In the genomic region with DNA sequence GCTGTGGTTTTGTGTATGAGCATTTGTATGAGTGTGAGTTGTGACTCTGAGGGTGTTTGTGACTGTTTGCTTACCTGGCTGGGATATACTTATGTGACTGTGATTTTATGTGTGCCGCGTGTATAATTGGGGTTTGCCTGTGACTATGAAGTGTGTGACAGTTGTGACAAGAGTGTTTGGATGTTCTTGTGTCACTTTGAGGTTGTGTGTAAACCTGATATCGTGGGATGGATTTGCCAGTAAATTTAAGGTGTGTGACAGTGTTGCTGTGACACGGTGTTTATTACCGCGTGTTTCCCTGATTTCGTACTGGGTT, we compare ENCODE assay signal across 8 cellular contexts. TPM values are rescaled to one million over a fixed set of nuclear protein-coding genes. Genes with fewer than 3 reads are reported as not detected.
A peak's percentile ranks its signal among the peaks of the same experiment; 100 is the strongest.
DNase-seq lines count a peak whose midpoint lies in the region; ATAC-seq, FAIRE-seq and TF ChIP-seq lines count a peak whose summit lies in the region.

No MANE protein-coding gene starts in this region.

- TF ChIP-seq EP300 in A549 (IDR thresholded peaks at IDR 0.05), result no peak

- POLR2A ChIA-PET in A549 (lab: Yijun Ruan, JAX), result interaction anchor here (0.9 to 1.3 kb wide), 5 partner anchors 9 to 701 kb away, joined by 3 to 6 read pairs (median 6); partner anchors contain the start of genes ZNF383, ZNF566 and ZNF573
- POLR2A ChIA-PET in MCF 10A (lab: Yijun Ruan, JAX), result interaction anchor here (0.8 to 1.8 kb wide), 12 partner anchors 8 to 292 kb away, joined by 3 to 12 read pairs (median 5); partner anchors contain the start of genes ZNF345, ZNF383, ZNF527 and ZNF568

- H3K4me3 ChIP-seq in A549, result peak overlapping the region; percentile 74
- peak overlapping the region; percentile 65 for H3K4me3 ChIP-seq in mucosa of descending colon

- TF ChIP-seq CTCF in A549 (IDR thresholded peaks at IDR 0.05) (no peak), MCF 10A (IDR thresholded peaks at IDR 0.05; ENCODE audit: unreplicated experiment) (no peak), mucosa of descending colon (IDR thresholded peaks at IDR 0.05) (no peak), D721Med (IDR thresholded peaks at IDR 0.05; ENCODE audit: insufficient read depth, missing control alignments) (no peak)

- peaks cover 92% of the 10 kb centered on the region for H3K9me3 ChIP-seq in A549
- H3K9me3 ChIP-seq in mucosa of descending colon, result peaks cover 25% of the 10 kb centered on the region

- H3K9me3 Mint-ChIP-seq in MCF 10A (ENCODE audit: unreplicated experiment), result peaks cover 17% of the 10 kb centered on the region

- CTCF ChIA-PET in A549 (lab: Yijun Ruan, JAX) (no interaction called here), MCF 10A (lab: Yijun Ruan, JAX) (interaction anchor here (1.1 kb wide), 1 partner anchor 159 kb away, joined by 3 read pairs; no protein-coding TSS in a partner anchor)

- H3K36me3 Mint-ChIP-seq in MCF 10A (ENCODE audit: insufficient read depth, unreplicated experiment), result peaks cover 34% of the 10 kb centered on the region

- peak overlapping the region; percentile 95 for H3K4me3 Mint-ChIP-seq in MCF 10A (ENCODE audit: unreplicated experiment)

- intact Hi-C loops in MCF 10A (cut with micrococcal nuclease), result loop anchor here (5.0 kb wide), 1 partner anchor 139 kb away; the partner anchor contains the start of gene ZNF383
- intact Hi-C loops in mucosa of descending colon (cut with DNase I, micrococcal nuclease), result no loop called here

- no peaks in the 10 kb centered on the region for H3K4me1 ChIP-seq in A549
- peaks cover 6% of the 10 kb centered on the region for H3K4me1 ChIP-seq in mucosa of descending colon (ENCODE audit: low read depth)

- H3K4me2 ChIP-seq in A549, result peak overlapping the region; percentile 67

- no peak for FAIRE-seq in A549 (lab: Jason Lieb, UNC)
- FAIRE-seq in D721Med (lab: Jason Lieb, UNC), result no peak

- H3K4me1 Mint-ChIP-seq in MCF 10A (ENCODE audit: insufficient read depth, unreplicated experiment), result peaks cover 12% of the 10 kb centered on the region

- DNase-seq in A549 (ENCODE audit: low read depth in 1 of 2, low spot score in 1 of 2), result no peak
- no peak for DNase-seq in MCF 10A (ENCODE audit: unreplicated experiment)
- no peak for DNase-seq in mucosa of descending colon
- DNase-seq in RPMI8226, result no peak
- no peak for DNase-seq in D721Med (ENCODE audit: insufficient read length, low spot score)
- DNase-seq in putamen (ENCODE audit: low spot score), result no peak

- H3K27ac ChIP-seq in A549, result peak overlapping the region; percentile 72 to 84

- no peaks in the 10 kb centered on the region for H3K36me3 ChIP-seq in mucosa of descending colon (ENCODE audit: low read depth)

- BruUV-seq in MCF 10A (replicated peaks; lab: Mats Ljungman, UMichigan), result TSS peak; percentile 58

- H3K27me3 Mint-ChIP-seq in MCF 10A (ENCODE audit: insufficient read depth, unreplicated experiment), result no peaks in the 10 kb centered on the region

- peak overlapping the region; percentile 93 for H3K27ac Mint-ChIP-seq in MCF 10A (ENCODE audit: low read depth, unreplicated experiment)

- TF ChIP-seq POLR2A in A549 (IDR thresholded peaks at IDR 0.05; ENCODE audit: low read length), result no peak

- TF ChIP-seq RAD21 in A549 (conservative IDR thresholded peaks at IDR 0.05 in 1 of 2, IDR thresholded peaks at IDR 0.05 in 1 of 2), result no peak

- 12% methylated on average over 7 of the region's 7 CpGs for WGBS in A549 (ENCODE audit: missing lambda C conversion rate)

- ATAC-seq in A549 (no peak), HG02623 (IDR thresholded peaks at IDR 0.05; ENCODE audit: unreplicated experiment) (peak; percentile 7), mucosa of descending colon (no peak), GM21737 (IDR thresholded peaks at IDR 0.05; ENCODE audit: unreplicated experiment) (no peak)

TF ChIP-seq in A549, 52 proteins besides CTCF, POLR2A, EP300 and RAD21:
- TF ChIP-seq MAZ (IDR thresholded peaks at IDR 0.05; ENCODE audit: borderline replicate concordance, low read depth, low read length), result no peak
- no peak for TF ChIP-seq FOSB (CRISPR knock-in tag; IDR thresholded peaks at IDR 0.05)
- no peak for TF ChIP-seq POLR2AphosphoS2 (conservative IDR thresholded peaks at IDR 0.05; ENCODE audit: low read length)
- TF ChIP-seq E2F6 (IDR thresholded peaks at IDR 0.05; ENCODE audit: borderline replicate concordance, low read depth), result no peak

RNA-seq across cellular contexts. Expression of gene ZNF420, which starts 0.4 kb away (rescaled TPM):
- polyA plus RNA-seq in A549 (2011; rRNA removed) (8.6 and 9.9 TPM in 2 replicates), A549 (2017; fragmentation: RNase III; extraction: RNeasy Plus Mini Kit Qiagen cat#74134 plus additional on column Dnase treatment) (5.4 to 6.0 TPM (median 5.9 TPM) in 3 replicates)
- polyA plus RNA-seq in A549 (2012; cell fraction: cytosol; rRNA removed), result 0.96 and 1.4 TPM in 2 replicates
- polyA plus RNA-seq in A549 (2012; cell fraction: nucleus; rRNA removed), result 0.70 and 0.76 TPM in 2 replicates
- 4.8 and 7.4 TPM in 2 replicates for polyA minus RNA-seq in A549 (2011; rRNA and poly(A)+ RNA removed)
- total RNA-seq in MCF 10A (2022) (9.0 and 11.0 TPM in 2 replicates), mucosa of descending colon (10 to 100 TPM in 1 of 3 donors, 1 to 10 TPM in 2; 2.3 to 14.5 (median 6.9) TPM)
